3 cellular contexts compared by ENCODE assay signal in the genomic region with DNA sequence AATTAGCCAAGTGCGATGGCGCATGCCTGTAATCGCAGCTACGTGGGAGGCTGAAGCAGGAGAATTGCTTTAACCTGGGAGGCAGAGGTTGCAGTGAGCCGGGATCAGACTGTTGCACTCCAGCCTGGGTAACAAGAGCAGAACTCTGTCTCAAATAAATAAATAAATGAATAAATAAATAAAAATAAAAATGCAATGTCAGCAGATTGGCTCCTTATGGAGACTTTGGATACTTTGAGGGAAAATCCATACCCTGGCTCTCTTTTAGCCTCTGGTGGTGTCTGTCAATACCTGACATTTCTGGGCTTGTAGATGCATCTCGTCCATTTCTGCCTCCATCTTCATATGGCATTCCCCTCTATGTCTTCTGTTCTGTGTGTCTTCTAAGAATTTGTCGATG.
TF ChIP-seq lines count a peak whose summit lies in the region.

No MANE protein-coding gene starts in this region.

TF ChIP-seq in A549, 52 proteins besides CTCF, POLR2A, EP300 and RAD21:
- TF ChIP-seq HOXA7 (CRISPR knock-in tag; IDR thresholded peaks at IDR 0.05) (no peak), TFCP2L1 (CRISPR knock-in tag; IDR thresholded peaks at IDR 0.05) (no peak), CBX8 (IDR thresholded peaks at IDR 0.05) (no peak), MAFK (IDR thresholded peaks at IDR 0.05; ENCODE audit: partially characterized antibody) (peak; percentile 83), ZNF302 (CRISPR knock-in tag; IDR thresholded peaks at IDR 0.05) (no peak)
- TF ChIP-seq, protein P1, sequence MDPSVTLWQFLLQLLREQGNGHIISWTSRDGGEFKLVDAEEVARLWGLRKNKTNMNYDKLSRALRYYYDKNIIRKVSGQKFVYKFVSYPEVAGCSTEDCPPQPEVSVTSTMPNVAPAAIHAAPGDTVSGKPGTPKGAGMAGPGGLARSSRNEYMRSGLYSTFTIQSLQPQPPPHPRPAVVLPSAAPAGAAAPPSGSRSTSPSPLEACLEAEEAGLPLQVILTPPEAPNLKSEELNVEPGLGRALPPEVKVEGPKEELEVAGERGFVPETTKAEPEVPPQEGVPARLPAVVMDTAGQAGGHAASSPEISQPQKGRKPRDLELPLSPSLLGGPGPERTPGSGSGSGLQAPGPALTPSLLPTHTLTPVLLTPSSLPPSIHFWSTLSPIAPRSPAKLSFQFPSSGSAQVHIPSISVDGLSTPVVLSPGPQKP (IDR thresholded peaks at IDR 0.05; ENCODE audit: low read depth, low read length), result no peak

TF ChIP-seq in IMR-90, 13 proteins besides CTCF, POLR2A, EP300 and RAD21:
- TF ChIP-seq MAFK (IDR thresholded peaks at IDR 0.05; ENCODE audit: low read depth, low read length) (peak; percentile 94), CEBPB (IDR thresholded peaks at IDR 0.05; ENCODE audit: low read depth, low read length) (no peak), FOS (IDR thresholded peaks at IDR 0.05; ENCODE audit: low read depth, low read length) (no peak)
TF ChIP-seq in IMR-90: peak in this region for 1.

TF ChIP-seq in H1, 55 proteins besides CTCF, POLR2A, EP300 and RAD21:
- TF ChIP-seq MAFK (IDR thresholded peaks at IDR 0.05; ENCODE audit: low read depth, low read length) (peak; percentile 87), PHF8 (conservative IDR thresholded peaks at IDR 0.05; ENCODE audit: low read depth, low read length) (no peak)
TF ChIP-seq in H1: peak in this region for 1.
